15 cellular contexts compared by ENCODE assay signal in the genomic region with DNA sequence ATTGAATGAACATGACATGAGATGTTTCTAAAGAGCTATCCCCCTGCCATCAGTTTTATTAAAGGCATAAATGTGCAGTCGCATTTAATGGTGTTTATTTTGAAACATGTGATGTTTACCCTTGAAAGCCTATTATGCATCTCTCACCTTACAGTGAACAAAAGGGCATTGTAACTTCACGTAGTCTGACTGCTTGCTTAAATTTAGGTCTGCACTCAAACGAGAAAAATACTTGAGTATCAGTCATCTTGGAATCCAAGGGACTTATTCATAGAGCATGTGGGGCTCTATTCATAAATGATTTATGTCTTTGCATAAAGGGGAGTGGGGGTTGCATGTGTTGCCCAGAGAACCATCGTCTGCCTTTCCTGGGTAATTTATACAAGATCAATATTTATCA. TPM values are rescaled to one million over a fixed set of nuclear protein-coding genes. Genes with fewer than 3 reads are reported as not detected.
DNase-seq lines count a peak whose midpoint lies in the region; ATAC-seq and TF ChIP-seq lines count a peak whose summit lies in the region.
"Had no signal": no experiment of that assay in that cellular context is flagged by ENCODE, and none has a peak within 500 bp of the region (broad histone marks: within the 10 kb centered on the region; RNA-seq: fewer than 3 reads in every experiment).

No MANE protein-coding gene starts in this region.

- H3K4me3 ChIP-seq in GM23338 (no peak overlapping the region), hepatocyte (no peak overlapping the region), foreskin fibroblast (ENCODE audit: low read depth in 1 of 2, low read length in 2 of 2) (no peak overlapping the region)

- H3K4me2 ChIP-seq in GM23338 (no peak overlapping the region), hepatocyte (no peak overlapping the region)

- WGBS in hepatocyte (ENCODE audit: low lambda C conversion rate, missing lambda C conversion rate) = 40% methylated on average over 4 of the region's 4 CpGs

- no peak overlapping the region for H3K27ac Mint-ChIP-seq in GM23338
- H3K27ac Mint-ChIP-seq: IgD-negative memory B cell, T-helper 17 cell had no signal

- no peaks in the 10 kb centered on the region for H3K36me3 ChIP-seq in GM23338 (ENCODE audit: insufficient read depth)
- H3K36me3 ChIP-seq in hepatocyte (replicated peaks; ENCODE audit: insufficient read depth, low read depth) = no peaks in the 10 kb centered on the region

- H3K4me3 Mint-ChIP-seq in GM23338 = no peak overlapping the region
- H3K4me3 Mint-ChIP-seq: IgD-negative memory B cell, T-helper 17 cell had no signal

- peak; percentile 67 for DNase-seq in Caki2 (ENCODE audit: low read depth)
- no peak for DNase-seq in GM23338 (ENCODE audit: low spot score)
- DNase-seq in NCI-H69 (lab: John Stamatoyannopoulos, UW) = peak; percentile 96
- DNase-seq in hepatocyte (ENCODE audit: low spot score) = no peak
- no peak for DNase-seq in foreskin fibroblast
- DNase-seq in activated naive CD4-positive, alpha-beta T cell treated with anti-CD3 and anti-CD28 coated beads, Interleukin-2, amount 50 U/mL, for 16 hours = no peak
- DNase-seq in hypothalamus (lab: John Stamatoyannopoulos, UW) = no peak
- DNase-seq: DND-41, GDM1, GOT3, NCI-H1694, NCI-H524, SHP77, T-helper 17 cell had no signal

- H3K9me2 ChIP-seq in GM23338 (ENCODE audit: insufficient read depth) = 0 out of 2 replicates have a peak, but pooled peaks cover 4% of the 10 kb centered on the region
- no peaks in the 10 kb centered on the region for H3K9me2 ChIP-seq in hepatocyte (replicated peaks; ENCODE audit: insufficient read depth)

- TF ChIP-seq CTCF in GM23338 (conservative IDR thresholded peaks at IDR 0.05; ENCODE audit: low read depth in 2 of 2) (no peak), hepatocyte (IDR thresholded peaks at IDR 0.05; ENCODE audit: poor library complexity) (no peak), foreskin fibroblast (IDR thresholded peaks at IDR 0.05; ENCODE audit: low read depth, low read length) (no peak)

- peaks cover 10% of the 10 kb centered on the region; the same call in 1 of the 2 replicates for H3K4me1 ChIP-seq in GM23338 (ENCODE audit: insufficient read depth)
- H3K4me1 ChIP-seq in hepatocyte (ENCODE audit: insufficient read depth) = no peaks in the 10 kb centered on the region

- H3K9me3 Mint-ChIP-seq in GM23338 = peaks cover 4% of the 10 kb centered on the region; the same call in 2 of the 3 replicates

- H4K20me1 ChIP-seq in GM23338 (replicated peaks; ENCODE audit: insufficient read depth) = no peaks in the 10 kb centered on the region
- H4K20me1 ChIP-seq in hepatocyte (ENCODE audit: insufficient read depth, poor library complexity, severe bottlenecking) = no peaks in the 10 kb centered on the region

- no peaks in the 10 kb centered on the region for H3K79me2 ChIP-seq in GM23338 (replicated peaks; ENCODE audit: insufficient read depth)
- H3K79me2 ChIP-seq in hepatocyte = no peaks in the 10 kb centered on the region

- H3K27me3 ChIP-seq in GM23338 (ENCODE audit: insufficient read depth) (no peaks in the 10 kb centered on the region), hepatocyte (no peaks in the 10 kb centered on the region)

- no peak overlapping the region for H3K27ac ChIP-seq in GM23338 (ENCODE audit: low read depth)
- peak overlapping the region; percentile 1 for H3K27ac ChIP-seq in hepatocyte

- ATAC-seq in GM23338 = no peak
- ATAC-seq: T-helper 17 cell had no signal

- no peaks in the 10 kb centered on the region for H3K36me3 Mint-ChIP-seq in GM23338 (ENCODE audit: low read depth)
- H3K36me3 Mint-ChIP-seq: IgD-negative memory B cell had no signal

- no peaks in the 10 kb centered on the region for H3K4me1 Mint-ChIP-seq in GM23338
- H3K4me1 Mint-ChIP-seq: IgD-negative memory B cell, T-helper 17 cell had no signal

- H2AFZ ChIP-seq in GM23338 (peak overlapping the region; percentile 38; the same call in 1 of the 2 replicates), hepatocyte (no peak overlapping the region)

- H3K27me3 Mint-ChIP-seq in GM23338 (ENCODE audit: insufficient read depth, low read depth, poor library complexity) = peaks cover under 1% of the 10 kb centered on the region
- H3K27me3 Mint-ChIP-seq: IgD-negative memory B cell had no signal

- no peaks in the 10 kb centered on the region for H3F3A ChIP-seq in GM23338 (replicated peaks; ENCODE audit: low read depth)

- in situ Hi-C loops in Caki2 (cut with HindIII; ENCODE audit: low pct_unique_long_range_greater_than_20kb, low sequenced_read_pairs) = no loop called here

- H3K9me3 ChIP-seq in hepatocyte (ENCODE audit: low read depth) = no peaks in the 10 kb centered on the region

TF ChIP-seq in GM23338, 12 proteins besides CTCF, POLR2A, EP300 and RAD21 (continues in another document):
- no peak for TF ChIP-seq EZH2phosphoT487 (IDR thresholded peaks at IDR 0.05; ENCODE audit: unreplicated experiment)
- no peak for TF ChIP-seq ZNF331 (CRISPR knock-in tag; IDR thresholded peaks at IDR 0.05; ENCODE audit: low read depth)
- TF ChIP-seq POLR2AphosphoS5 (IDR thresholded peaks at IDR 0.05; ENCODE audit: low read depth) = no peak
- TF ChIP-seq EZH2 (IDR thresholded peaks at IDR 0.05; ENCODE audit: low read depth, unreplicated experiment) = no peak
- no peak for TF ChIP-seq JUNB (IDR thresholded peaks at IDR 0.05; ENCODE audit: unreplicated experiment)
- no peak for TF ChIP-seq CREB1 (CRISPR knock-in tag; IDR thresholded peaks at IDR 0.05; ENCODE audit: low read depth)
- TF ChIP-seq, protein P1, sequence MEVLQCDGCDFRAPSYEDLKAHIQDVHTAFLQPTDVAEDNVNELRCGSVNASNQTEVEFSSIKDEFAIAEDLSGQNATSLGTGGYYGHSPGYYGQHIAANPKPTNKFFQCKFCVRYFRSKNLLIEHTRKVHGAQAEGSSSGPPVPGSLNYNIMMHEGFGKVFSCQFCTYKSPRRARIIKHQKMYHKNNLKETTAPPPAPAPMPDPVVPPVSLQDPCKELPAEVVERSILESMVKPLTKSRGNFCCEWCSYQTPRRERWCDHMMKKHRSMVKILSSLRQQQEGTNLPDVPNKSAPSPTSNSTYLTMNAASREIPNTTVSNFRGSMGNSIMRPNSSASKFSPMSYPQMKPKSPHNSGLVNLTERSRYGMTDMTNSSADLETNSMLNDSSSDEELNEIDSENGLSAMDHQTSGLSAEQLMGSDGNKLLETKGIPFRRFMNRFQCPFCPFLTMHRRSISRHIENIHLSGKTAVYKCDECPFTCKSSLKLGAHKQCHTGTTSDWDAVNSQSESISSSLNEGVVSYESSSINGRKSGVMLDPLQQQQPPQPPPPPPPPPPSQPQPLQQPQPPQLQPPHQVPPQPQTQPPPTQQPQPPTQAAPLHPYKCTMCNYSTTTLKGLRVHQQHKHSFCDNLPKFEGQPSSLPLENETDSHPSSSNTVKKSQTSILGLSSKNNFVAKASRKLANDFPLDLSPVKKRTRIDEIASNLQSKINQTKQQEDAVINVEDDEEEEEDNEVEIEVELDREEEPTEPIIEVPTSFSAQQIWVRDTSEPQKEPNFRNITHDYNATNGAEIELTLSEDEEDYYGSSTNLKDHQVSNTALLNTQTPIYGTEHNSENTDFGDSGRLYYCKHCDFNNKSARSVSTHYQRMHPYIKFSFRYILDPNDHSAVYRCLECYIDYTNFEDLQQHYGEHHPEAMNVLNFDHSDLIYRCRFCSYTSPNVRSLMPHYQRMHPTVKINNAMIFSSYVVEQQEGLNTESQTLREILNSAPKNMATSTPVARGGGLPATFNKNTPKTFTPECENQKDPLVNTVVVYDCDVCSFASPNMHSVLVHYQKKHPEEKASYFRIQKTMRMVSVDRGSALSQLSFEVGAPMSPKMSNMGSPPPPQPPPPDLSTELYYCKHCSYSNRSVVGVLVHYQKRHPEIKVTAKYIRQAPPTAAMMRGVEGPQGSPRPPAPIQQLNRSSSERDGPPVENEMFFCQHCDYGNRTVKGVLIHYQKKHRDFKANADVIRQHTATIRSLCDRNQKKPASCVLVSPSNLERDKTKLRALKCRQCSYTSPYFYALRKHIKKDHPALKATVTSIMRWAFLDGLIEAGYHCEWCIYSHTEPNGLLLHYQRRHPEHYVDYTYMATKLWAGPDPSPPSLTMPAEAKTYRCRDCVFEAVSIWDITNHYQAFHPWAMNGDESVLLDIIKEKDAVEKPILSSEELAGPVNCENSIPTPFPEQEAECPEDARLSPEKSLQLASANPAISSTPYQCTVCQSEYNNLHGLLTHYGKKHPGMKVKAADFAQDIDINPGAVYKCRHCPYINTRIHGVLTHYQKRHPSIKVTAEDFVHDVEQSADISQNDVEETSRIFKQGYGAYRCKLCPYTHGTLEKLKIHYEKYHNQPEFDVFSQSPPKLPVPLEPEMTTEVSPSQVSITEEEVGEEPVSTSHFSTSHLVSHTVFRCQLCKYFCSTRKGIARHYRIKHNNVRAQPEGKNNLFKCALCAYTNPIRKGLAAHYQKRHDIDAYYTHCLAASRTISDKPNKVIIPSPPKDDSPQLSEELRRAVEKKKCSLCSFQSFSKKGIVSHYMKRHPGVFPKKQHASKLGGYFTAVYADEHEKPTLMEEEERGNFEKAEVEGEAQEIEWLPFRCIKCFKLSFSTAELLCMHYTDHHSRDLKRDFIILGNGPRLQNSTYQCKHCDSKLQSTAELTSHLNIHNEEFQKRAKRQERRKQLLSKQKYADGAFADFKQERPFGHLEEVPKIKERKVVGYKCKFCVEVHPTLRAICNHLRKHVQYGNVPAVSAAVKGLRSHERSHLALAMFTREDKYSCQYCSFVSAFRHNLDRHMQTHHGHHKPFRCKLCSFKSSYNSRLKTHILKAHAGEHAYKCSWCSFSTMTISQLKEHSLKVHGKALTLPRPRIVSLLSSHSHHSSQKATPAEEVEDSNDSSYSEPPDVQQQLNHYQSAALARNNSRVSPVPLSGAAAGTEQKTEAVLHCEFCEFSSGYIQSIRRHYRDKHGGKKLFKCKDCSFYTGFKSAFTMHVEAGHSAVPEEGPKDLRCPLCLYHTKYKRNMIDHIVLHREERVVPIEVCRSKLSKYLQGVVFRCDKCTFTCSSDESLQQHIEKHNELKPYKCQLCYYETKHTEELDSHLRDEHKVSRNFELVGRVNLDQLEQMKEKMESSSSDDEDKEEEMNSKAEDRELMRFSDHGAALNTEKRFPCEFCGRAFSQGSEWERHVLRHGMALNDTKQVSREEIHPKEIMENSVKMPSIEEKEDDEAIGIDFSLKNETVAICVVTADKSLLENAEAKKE (CRISPR knock-in tag; IDR thresholded peaks at IDR 0.05) = no peak

RNA-seq across cellular contexts. Expression of gene PCTP, which starts 44.2 kb away (rescaled TPM):
- 27.9 and 39.6 TPM in 2 replicates for total RNA-seq in Caki2 (2014; rRNA removed; shearing (Covaris generic); ENCODE audit: low replicate concordance)
- total RNA-seq in GM23338 (2014; rRNA removed; shearing (Covaris generic)) = 12.3 and 18.0 TPM in 2 replicates
- polyA plus RNA-seq in GM23338 (2016; fragmentation: Nextera tagmentation; extraction: Ambion mirVana) (6.4 and 6.9 TPM in 2 replicates), hepatocyte (22.7 and 24.3 TPM in 2 replicates)
- 35.4 and 36.4 TPM in 2 replicates for total RNA-seq in hepatocyte

Comparison
In these comparisons a context has a peak if more than half of its experiments do, and no peak if none do; other contexts are left out.
1. DNase-seq: peak in Caki2 (single experiment) and NCI-H69 (single experiment); none in GM23338 (single experiment), hepatocyte (single experiment), foreskin fibroblast (0 of 2), activated naive CD4-positive, alpha-beta T cell treated with anti-CD3 and anti-CD28 coated beads, Interleukin-2, amount 50 U/mL, for 16 hours (single experiment) and hypothalamus (0 of 51).